ENCODE assay signal across 7 cellular contexts in the genomic region with DNA sequence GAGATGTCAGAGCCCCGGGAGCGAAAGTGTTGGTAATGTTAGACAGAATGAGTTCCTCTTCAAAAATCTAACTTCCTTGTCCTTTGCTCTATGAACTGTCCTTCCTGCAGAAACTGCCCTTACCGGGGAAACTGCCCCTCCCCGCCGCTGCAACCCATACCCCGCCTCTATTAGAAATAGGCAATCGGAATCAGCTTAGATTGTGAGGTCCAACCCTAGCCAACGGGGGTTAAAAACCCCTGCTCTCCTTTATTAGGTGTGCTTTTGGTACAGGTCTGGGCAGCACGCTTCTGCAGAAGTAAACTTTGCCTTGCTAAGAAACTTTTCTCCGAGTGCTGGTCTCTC. TPM values are rescaled to one million over a fixed set of nuclear protein-coding genes. Genes with fewer than 3 reads are reported as not detected.
DNase-seq lines count a peak whose midpoint lies in the region; ATAC-seq and TF ChIP-seq lines count a peak whose summit lies in the region.
"Had no signal": no experiment of that assay in that cellular context is flagged by ENCODE, and none has a peak within 500 bp of the region (broad histone marks: within the 10 kb centered on the region; RNA-seq: fewer than 3 reads in every experiment).

No MANE protein-coding gene starts in this region.

- WGBS in prostate gland: 15% methylated on average over 10 of the region's 10 CpGs

- intact Hi-C loops in CD14-positive monocyte (cut with micrococcal nuclease): no loop called here
- intact Hi-C loops in colonic mucosa (cut with DNase I): no loop called here
- intact Hi-C loops in prostate gland (cut with DNase I): no loop called here

- H3K27me3 Mint-ChIP-seq in CD14-positive monocyte (ENCODE audit: low read depth in 3 of 3) (peaks cover 0 to 1% (median 0%) of the 10 kb centered on the region in 3 donors), IgD-negative memory B cell (no peaks in the 10 kb centered on the region)

- no peak for TF ChIP-seq CTCF in CD14-positive monocyte (IDR thresholded peaks at IDR 0.05)
- no peak for TF ChIP-seq CTCF in colonic mucosa (IDR thresholded peaks at IDR 0.05)
- TF ChIP-seq CTCF in prostate gland (IDR thresholded peaks at IDR 0.05): no peak

- no peak for ATAC-seq in GM21825 (IDR thresholded peaks at IDR 0.05; ENCODE audit: unreplicated experiment)

- H3K36me3 ChIP-seq in colonic mucosa: peaks cover 7% of the 10 kb centered on the region
- H3K36me3 ChIP-seq in prostate gland: no peaks in the 10 kb centered on the region

- peak overlapping the region; percentile 72 to 82 for H3K9ac ChIP-seq in colonic mucosa (ENCODE audit: low read depth in 2 of 2, low read length in 2 of 2)

- no peak for TF ChIP-seq POLR2A in prostate gland (IDR thresholded peaks at IDR 0.05)

- H3K36me3 Mint-ChIP-seq in CD14-positive monocyte (peaks cover 26 to 27% of the 10 kb centered on the region in 2 donors), IgD-negative memory B cell (peaks cover 5% of the 10 kb centered on the region)

- DNase-seq in CD14-positive monocyte (ENCODE audit: low spot score) (no peak), colonic mucosa (peak; percentile 71), prostate gland (ENCODE audit: low spot score) (no peak), NCI-H1105 (lab: John Stamatoyannopoulos, UW) (no peak)

- peak overlapping the region; percentile 50 for H3K4me3 ChIP-seq in colonic mucosa
- H3K4me3 ChIP-seq in prostate gland: peak overlapping the region; percentile 30 to 35

- H3K4me1 Mint-ChIP-seq in CD14-positive monocyte (peaks cover 44% of the 10 kb centered on the region), IgD-negative memory B cell (peaks cover 3 to 13% (median 5%) of the 10 kb centered on the region in 3 donors)

- peaks cover 15% of the 10 kb centered on the region for H3K4me1 ChIP-seq in colonic mucosa
- H3K4me1 ChIP-seq in prostate gland (replicated peaks): no peaks in the 10 kb centered on the region

- H3K9me3 ChIP-seq in colonic mucosa (no peaks in the 10 kb centered on the region), prostate gland (no peaks in the 10 kb centered on the region)

- H3K27me3 ChIP-seq in colonic mucosa (no peaks in the 10 kb centered on the region), prostate gland (replicated peaks; ENCODE audit: insufficient read depth) (no peaks in the 10 kb centered on the region)

- H3K9me3 Mint-ChIP-seq in CD14-positive monocyte (peaks cover 0 to 3% (median 0%) of the 10 kb centered on the region in 7 donors), IgD-negative memory B cell (no peaks in the 10 kb centered on the region)

- H3K27ac ChIP-seq in colonic mucosa (peak overlapping the region; percentile 97), prostate gland (peak overlapping the region; percentile 80 to 84)

- peak overlapping the region; percentile 94 to 99 (median 97) for H3K27ac Mint-ChIP-seq in CD14-positive monocyte
- H3K27ac Mint-ChIP-seq in IgD-negative memory B cell: peak overlapping the region; percentile 85 to 96 (median 96)

- H3K4me3 Mint-ChIP-seq in CD14-positive monocyte (peak overlapping the region; percentile 94 to 96), IgD-negative memory B cell (peak overlapping the region; percentile 88 to 97 (median 95))

RNA-seq across cellular contexts. Expression of a gene that starts 11.5 kb away (rescaled TPM):
- polyA plus RNA-seq in CD14-positive monocyte (100 to 1,000 TPM; 239 to 282 TPM), IgD-negative memory B cell (139 TPM)
- total RNA-seq in colonic mucosa (100 to 1,000 TPM; 677 to 794 TPM), prostate gland (100 to 1,000 TPM; 168 to 196 TPM)

RNA-seq across cellular contexts. Expression of a gene that starts 13.1 kb away (rescaled TPM):
- polyA plus RNA-seq in CD14-positive monocyte (100 to 1,000 TPM; 178 to 233 TPM), IgD-negative memory B cell (269 TPM)
- total RNA-seq in colonic mucosa (100 to 1,000 TPM in 1 of 2 donors, 10 to 100 TPM in 1; 82.3 to 115 TPM), prostate gland (100 to 1,000 TPM; 119 to 212 TPM)

RNA-seq across cellular contexts. Expression of a gene that starts 13.7 kb away (rescaled TPM):
- polyA plus RNA-seq in CD14-positive monocyte (10 to 100 TPM; 57.9 to 73.9 TPM), IgD-negative memory B cell (144 TPM)
- total RNA-seq in colonic mucosa (10 to 100 TPM; 41.6 to 94.0 TPM), prostate gland (10 to 100 TPM; 45.6 to 56.7 TPM)

RNA-seq across cellular contexts. Expression of a gene that starts 17.4 kb away (rescaled TPM):
- not detected for polyA plus RNA-seq in CD14-positive monocyte
- polyA plus RNA-seq in IgD-negative memory B cell: not detected
- total RNA-seq in colonic mucosa: not detected
- total RNA-seq in prostate gland: not detected
- total RNA-seq: HT1080 had no signal

RNA-seq across cellular contexts. Expression of a gene that starts 23.9 kb away (rescaled TPM):
- polyA plus RNA-seq in CD14-positive monocyte (not detected), IgD-negative memory B cell (not detected)
- total RNA-seq in colonic mucosa (10 to 100 TPM in 1 of 2 donors, 1 to 10 TPM in 1; 8.2 to 17.1 TPM), prostate gland (10 to 100 TPM in 1 of 2 donors, 1 to 10 TPM in 1; 6.5 to 28.8 TPM)
- total RNA-seq: HT1080 had no signal
